Comparison of ENCODE assay signal across 2 cellular contexts in the genomic region with DNA sequence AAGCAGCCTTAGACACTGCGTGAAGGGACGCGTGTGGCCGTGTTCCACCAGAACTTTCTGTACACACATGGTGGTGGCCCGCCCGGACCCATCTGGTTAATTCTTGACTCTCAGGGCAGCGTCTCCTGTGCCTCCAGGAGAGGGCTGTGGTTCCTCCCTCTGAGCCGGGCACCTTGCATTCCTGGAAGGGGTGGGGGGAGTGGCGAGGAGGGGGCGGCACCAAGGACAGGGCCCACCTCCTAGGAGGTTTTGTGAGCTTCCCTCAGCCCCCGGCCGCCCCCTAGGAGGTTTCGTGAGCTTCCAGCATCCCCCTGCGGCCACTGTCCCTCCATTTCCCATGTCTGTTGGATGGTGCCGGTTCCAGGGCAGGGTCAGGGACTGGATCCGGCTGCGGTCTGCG.
TF ChIP-seq lines count a peak whose summit lies in the region.

No MANE protein-coding gene starts in this region.

TF ChIP-seq in GM23338, 12 proteins besides CTCF, POLR2A, EP300 and RAD21 (continued from another document):
- TF ChIP-seq REST (IDR thresholded peaks at IDR 0.05; ENCODE audit: unreplicated experiment) (no peak), EZH2 (IDR thresholded peaks at IDR 0.05; ENCODE audit: low read depth, unreplicated experiment) (no peak)

TF ChIP-seq in WTC11, 78 proteins besides CTCF, POLR2A, EP300 and RAD21 (continued from another document):
- TF ChIP-seq, protein P1, sequence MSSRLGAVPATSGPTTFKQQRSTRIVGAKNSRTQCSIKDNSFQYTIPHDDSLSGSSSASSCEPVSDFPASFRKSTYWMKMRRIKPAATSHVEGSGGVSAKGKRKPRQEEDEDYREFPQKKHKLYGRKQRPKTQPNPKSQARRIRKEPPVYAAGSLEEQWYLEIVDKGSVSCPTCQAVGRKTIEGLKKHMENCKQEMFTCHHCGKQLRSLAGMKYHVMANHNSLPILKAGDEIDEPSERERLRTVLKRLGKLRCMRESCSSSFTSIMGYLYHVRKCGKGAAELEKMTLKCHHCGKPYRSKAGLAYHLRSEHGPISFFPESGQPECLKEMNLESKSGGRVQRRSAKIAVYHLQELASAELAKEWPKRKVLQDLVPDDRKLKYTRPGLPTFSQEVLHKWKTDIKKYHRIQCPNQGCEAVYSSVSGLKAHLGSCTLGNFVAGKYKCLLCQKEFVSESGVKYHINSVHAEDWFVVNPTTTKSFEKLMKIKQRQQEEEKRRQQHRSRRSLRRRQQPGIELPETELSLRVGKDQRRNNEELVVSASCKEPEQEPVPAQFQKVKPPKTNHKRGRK (CRISPR knock-in tag; IDR thresholded peaks at IDR 0.05; ENCODE audit: borderline replicate concordance), result no peak
- TF ChIP-seq ZNF263 (CRISPR knock-in tag; IDR thresholded peaks at IDR 0.05; ENCODE audit: low read depth), result no peak
- no peak for TF ChIP-seq TCF7 (CRISPR knock-in tag; IDR thresholded peaks at IDR 0.05; ENCODE audit: low read depth)
TF ChIP-seq in WTC11: peak in this region for 0.
